ENCODE assay signal across 8 cellular contexts in the genomic region with DNA sequence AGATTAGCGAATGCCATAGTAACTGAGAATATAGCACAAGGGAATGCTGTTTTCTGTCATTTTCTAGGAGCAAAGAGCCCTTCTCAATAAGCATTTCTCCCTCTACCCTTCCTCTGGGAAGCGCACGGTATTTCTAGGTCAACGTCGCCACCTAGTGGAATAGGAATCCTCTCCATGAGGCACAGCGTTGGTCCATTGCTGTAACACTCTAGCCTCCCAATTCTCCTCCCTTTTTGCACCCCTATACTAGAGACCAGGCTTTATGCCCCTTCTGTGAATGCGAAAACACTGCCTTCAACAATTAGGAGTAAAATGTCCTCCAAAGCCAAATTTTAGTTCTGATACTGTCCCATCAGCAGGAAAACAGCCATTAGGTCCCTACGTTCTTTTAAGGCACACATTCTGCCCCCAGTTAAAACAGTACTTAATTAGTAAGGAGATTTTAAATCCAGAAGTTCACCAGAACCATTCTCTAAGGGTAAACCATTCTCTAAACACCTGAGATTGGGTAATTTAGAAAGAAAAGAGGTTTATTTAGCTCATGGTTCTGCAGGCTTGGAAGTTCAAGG. TPM values are rescaled to one million over a fixed set of nuclear protein-coding genes. Genes with fewer than 3 reads are reported as not detected.
DNase-seq lines count a peak whose midpoint lies in the region; ATAC-seq and TF ChIP-seq lines count a peak whose summit lies in the region.

No MANE protein-coding gene starts in this region.

- no peak overlapping the region for H3K27ac ChIP-seq in neural progenitor cell

- no peaks in the 10 kb centered on the region for H3K79me2 ChIP-seq in neural progenitor cell (ENCODE audit: low read depth)

- DNase-seq in C1 segment of cervical spinal cord (lab: John Stamatoyannopoulos, UW), result peak in 10 of 14 donors; percentile 6 to 59 (median 24)
- DNase-seq in NCI-H526 treated with DMSO at 0.1 percent for 48 hours (lab: John Stamatoyannopoulos, UW), result peak; percentile 97
- peak; percentile 50 for DNase-seq in activated T-cell treated with anti-CD3 and anti-CD28 coated beads for 24 hours (ENCODE audit: low read depth)
- DNase-seq in foreskin fibroblast, result peak; percentile 56 to 84
- peak; percentile 89 for DNase-seq in neural progenitor cell (ENCODE audit: low spot score)

- H2AFZ ChIP-seq in neural progenitor cell (replicated peaks), result no peak overlapping the region

- H3K27me3 ChIP-seq in neural progenitor cell, result peaks cover 12% of the 10 kb centered on the region

- no peaks in the 10 kb centered on the region for H3K36me3 Mint-ChIP-seq in neural progenitor cell

- H3K27ac Mint-ChIP-seq in neural progenitor cell, result no peak overlapping the region

- H3K9me3 Mint-ChIP-seq in neural progenitor cell, result no peaks in the 10 kb centered on the region

- no peaks in the 10 kb centered on the region for H3K9me3 ChIP-seq in neural progenitor cell (ENCODE audit: low read depth)

- peak overlapping the region in 1 of 2 donors; percentile 23 for H3K4me3 ChIP-seq in foreskin fibroblast (ENCODE audit: low read depth in 1 of 2, low read length in 2 of 2)
- peak overlapping the region; percentile 33 for H3K4me3 ChIP-seq in neural progenitor cell

- no peak overlapping the region for H3K9ac ChIP-seq in neural progenitor cell

- no peaks in the 10 kb centered on the region for H3K4me1 ChIP-seq in neural progenitor cell

- H3K27me3 Mint-ChIP-seq in neural progenitor cell (ENCODE audit: insufficient read depth, low read depth), result peaks cover 5% of the 10 kb centered on the region

- peak overlapping the region; percentile 65 for H3K4me2 ChIP-seq in neural progenitor cell

- ATAC-seq in GM18861 (IDR thresholded peaks at IDR 0.05; ENCODE audit: unreplicated experiment), result peak; percentile 88
- peak; percentile 84 for ATAC-seq in HG03460 (IDR thresholded peaks at IDR 0.05; ENCODE audit: unreplicated experiment)
- ATAC-seq in GM21529 (IDR thresholded peaks at IDR 0.05; ENCODE audit: unreplicated experiment), result no peak

- no peaks in the 10 kb centered on the region for H3K36me3 ChIP-seq in neural progenitor cell

- no peaks in the 10 kb centered on the region for H3F3A ChIP-seq in neural progenitor cell (ENCODE audit: low read depth)

- peaks cover 2% of the 10 kb centered on the region for H3K4me1 Mint-ChIP-seq in neural progenitor cell

- TF ChIP-seq CTCF in foreskin fibroblast (IDR thresholded peaks at IDR 0.05; ENCODE audit: low read depth, low read length) (peak; percentile 85), neural progenitor cell (IDR thresholded peaks at IDR 0.05) (peak; percentile 84)

- no peaks in the 10 kb centered on the region for H4K20me1 ChIP-seq in neural progenitor cell (ENCODE audit: low read depth)

- H3K4me3 Mint-ChIP-seq in neural progenitor cell, result no peak overlapping the region

RNA-seq across cellular contexts. Expression of a gene that starts 12.8 kb away (rescaled TPM):
- total RNA-seq in neural progenitor cell (ENCODE audit: low replicate concordance), result 7.7 and 8.9 TPM in 2 replicates

RNA-seq across cellular contexts. Expression of a gene that starts 28.4 kb away (rescaled TPM):
- 13.3 and 22.1 TPM in 2 replicates for total RNA-seq in neural progenitor cell (ENCODE audit: low replicate concordance)

RNA-seq across cellular contexts. Expression of a gene that starts 29.7 kb away (rescaled TPM):
- total RNA-seq in neural progenitor cell (ENCODE audit: low replicate concordance), result 8.9 and 12.4 TPM in 2 replicates

RNA-seq across cellular contexts. Expression of a gene that starts 41.5 kb away (rescaled TPM):
- not detected in 2 replicates for total RNA-seq in neural progenitor cell (ENCODE audit: low replicate concordance)

Comparison
In these comparisons a context has a peak if more than half of its experiments do, and no peak if none do; other contexts are left out.
1. DNase-seq: peak in every context shown above with its lines; median percentile 97 in NCI-H526 treated with DMSO at 0.1 percent for 48 hours; 89 in neural progenitor cell; 70 in foreskin fibroblast; 50 in activated T-cell treated with anti-CD3 and anti-CD28 coated beads for 24 hours; 24 in C1 segment of cervical spinal cord.